Comparison of ENCODE assay signal across 10 cellular contexts in the genomic region with DNA sequence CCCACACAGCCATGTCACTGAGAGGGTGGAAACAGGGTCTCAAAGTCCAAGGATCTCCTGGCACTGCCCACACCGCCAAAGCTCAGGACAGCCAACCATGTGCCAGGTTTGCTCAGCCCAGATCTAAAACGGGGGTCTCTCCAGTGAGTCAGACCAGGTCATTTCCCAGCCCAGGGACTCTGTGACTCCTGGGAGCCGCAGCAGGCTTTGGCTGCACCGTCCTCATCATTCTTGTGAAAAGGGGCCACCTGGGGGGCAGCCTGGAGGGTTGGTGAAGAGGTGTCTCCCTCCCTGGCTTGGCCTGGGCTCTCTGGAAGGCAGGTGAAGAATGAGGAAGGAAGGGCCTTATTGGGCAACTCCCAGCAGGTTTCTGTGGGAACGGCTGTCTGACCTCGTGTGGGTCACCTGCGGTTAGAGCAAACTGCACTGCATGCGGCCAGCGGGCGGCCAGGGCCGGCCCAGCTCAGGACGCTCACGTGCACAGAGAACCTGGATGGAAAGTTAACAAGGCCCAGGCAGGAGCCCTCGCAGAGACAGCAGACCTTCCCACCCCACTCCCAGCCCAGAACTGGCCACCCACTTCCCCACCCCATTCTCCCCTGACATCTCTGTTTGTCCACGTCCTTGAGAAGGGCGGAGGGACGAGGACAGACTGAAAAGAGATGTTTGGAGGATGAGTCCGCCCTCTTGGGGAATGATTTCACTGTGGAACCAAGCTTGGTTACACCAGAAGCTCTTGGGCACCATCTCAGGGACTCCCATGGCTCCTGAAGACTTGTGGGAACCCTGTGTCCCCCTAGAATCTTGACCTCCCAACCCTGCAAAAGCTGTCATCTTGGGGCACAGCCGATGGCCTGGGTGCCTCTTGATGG. TPM values are rescaled to one million over a fixed set of nuclear protein-coding genes. Genes with fewer than 3 reads are reported as not detected.
DNase-seq lines count a peak whose midpoint lies in the region; ATAC-seq lines count a peak whose summit lies in the region.
"Had no signal": no experiment of that assay in that cellular context is flagged by ENCODE, and none has a peak within 500 bp of the region (broad histone marks: within the 10 kb centered on the region; RNA-seq: fewer than 3 reads in every experiment).

No MANE protein-coding gene starts in this region.

- H3K4me1 ChIP-seq in mesendoderm (ENCODE audit: control insufficient read depth, low read depth, low read length): peaks cover 4% of the 10 kb centered on the region

- H2BK120ac ChIP-seq in mesendoderm (ENCODE audit: low read depth, low read length): no peak overlapping the region

- no peak overlapping the region for H2AK5ac ChIP-seq in mesendoderm (ENCODE audit: low read length)

- no peak overlapping the region for H3K18ac ChIP-seq in mesendoderm (ENCODE audit: low read length)

- no peaks in the 10 kb centered on the region for H3K36me3 Mint-ChIP-seq in dendritic cell treated with granulocyte-macrophage colony-stimulating factor and Interleukin-4, amounts not matched to agents 40 ng/mL and 50 ng/mL, for 4 days (ENCODE audit: low read depth)

- no peaks in the 10 kb centered on the region for H3K9me3 Mint-ChIP-seq in dendritic cell treated with granulocyte-macrophage colony-stimulating factor and Interleukin-4, amounts not matched to agents 40 ng/mL and 50 ng/mL, for 4 days

- intact Hi-C loops in dendritic cell treated with granulocyte-macrophage colony-stimulating factor and Interleukin-4, amounts not matched to agents 40 ng/mL and 50 ng/mL, for 4 days (cut with micrococcal nuclease): no loop called here

- H3K36me3 ChIP-seq in mesendoderm (ENCODE audit: control insufficient read depth, insufficient read depth, low read length): no peaks in the 10 kb centered on the region

- no peaks in the 10 kb centered on the region for H3K79me2 ChIP-seq in mesendoderm (ENCODE audit: control insufficient read depth, insufficient read depth, low read length)

- no CpG with 5 or more reads among the region's 19 CpGs for WGBS in mesendoderm (ENCODE audit: extremely low coverage, insufficient coverage, low lambda C conversion rate)

- no peak overlapping the region for H3K9ac ChIP-seq in mesendoderm (ENCODE audit: low read length)
- H3K9ac ChIP-seq: KMS-11 had no signal

- H3K56ac ChIP-seq in mesendoderm (ENCODE audit: low read length): no peak overlapping the region

- ATAC-seq in GM19452 (IDR thresholded peaks at IDR 0.05; ENCODE audit: unreplicated experiment) (no peak), GM18909 (IDR thresholded peaks at IDR 0.05; ENCODE audit: poor library complexity, unreplicated experiment) (no peak), GM21786 (IDR thresholded peaks at IDR 0.05; ENCODE audit: unreplicated experiment) (no peak), HG03175 (IDR thresholded peaks at IDR 0.05; ENCODE audit: unreplicated experiment) (no peak)

- no peak overlapping the region for H4K5ac ChIP-seq in mesendoderm (ENCODE audit: low read length)

- H3K79me1 ChIP-seq in mesendoderm (ENCODE audit: low read length): no peaks in the 10 kb centered on the region

- H2BK15ac ChIP-seq in mesendoderm (replicated peaks; ENCODE audit: low read depth): no peak overlapping the region

- DNase-seq in CD1c-positive myeloid dendritic cell (ENCODE audit: extremely low spot score) (peak; percentile 67), NCI-H2196 (lab: John Stamatoyannopoulos, UW; ENCODE audit: unreplicated experiment) (peak; percentile 72), mesendoderm (peak; percentile 43)

- peak overlapping the region; percentile 91 for H3K27ac Mint-ChIP-seq in dendritic cell treated with granulocyte-macrophage colony-stimulating factor and Interleukin-4, amounts not matched to agents 40 ng/mL and 50 ng/mL, for 4 days

- H3K27me3 ChIP-seq in mesendoderm (ENCODE audit: insufficient read depth, low read length, poor library complexity): no peaks in the 10 kb centered on the region

- no peak overlapping the region for H3K23ac ChIP-seq in mesendoderm (ENCODE audit: low read length)

- no peak overlapping the region for H2BK5ac ChIP-seq in mesendoderm (ENCODE audit: low read length)

- H4K8ac ChIP-seq in mesendoderm (ENCODE audit: low read depth, low read length): no peak overlapping the region

- no peak overlapping the region for H3K4me3 ChIP-seq in mesendoderm (ENCODE audit: low read length)

- peaks cover 9% of the 10 kb centered on the region for H3K27me3 Mint-ChIP-seq in dendritic cell treated with granulocyte-macrophage colony-stimulating factor and Interleukin-4, amounts not matched to agents 40 ng/mL and 50 ng/mL, for 4 days

- H3K27ac ChIP-seq in mesendoderm (ENCODE audit: low read depth, low read length): no peak overlapping the region
- H3K27ac ChIP-seq: C4-2B, KMS-11 had no signal

- H3K4me3 Mint-ChIP-seq in dendritic cell treated with granulocyte-macrophage colony-stimulating factor and Interleukin-4, amounts not matched to agents 40 ng/mL and 50 ng/mL, for 4 days: no peak overlapping the region

- H3K4me1 Mint-ChIP-seq in dendritic cell treated with granulocyte-macrophage colony-stimulating factor and Interleukin-4, amounts not matched to agents 40 ng/mL and 50 ng/mL, for 4 days (ENCODE audit: low read depth): peaks cover 71% of the 10 kb centered on the region

- H3K4ac ChIP-seq in mesendoderm (ENCODE audit: low read depth, low read length): no peak overlapping the region

- no peak overlapping the region for H3K4me2 ChIP-seq in mesendoderm (ENCODE audit: low read length)
- H3K4me2 ChIP-seq: KMS-11 had no signal

RNA-seq across cellular contexts. Expression of a gene that starts 25.6 kb away (rescaled TPM):
- 69.9 TPM for polyA plus RNA-seq in mesendoderm (2013, experiment 1 of 2)
- polyA plus RNA-seq in mesendoderm (2013, experiment 2 of 2): 73.4 TPM

RNA-seq across cellular contexts. Expression of a gene that starts 55.9 kb away (rescaled TPM):
- polyA plus RNA-seq in mesendoderm (2013, experiment 1 of 2): 30.3 TPM
- 30.0 TPM for polyA plus RNA-seq in mesendoderm (2013, experiment 2 of 2)
